ENCODE assay signal across 1 cellular context in the genomic region with DNA sequence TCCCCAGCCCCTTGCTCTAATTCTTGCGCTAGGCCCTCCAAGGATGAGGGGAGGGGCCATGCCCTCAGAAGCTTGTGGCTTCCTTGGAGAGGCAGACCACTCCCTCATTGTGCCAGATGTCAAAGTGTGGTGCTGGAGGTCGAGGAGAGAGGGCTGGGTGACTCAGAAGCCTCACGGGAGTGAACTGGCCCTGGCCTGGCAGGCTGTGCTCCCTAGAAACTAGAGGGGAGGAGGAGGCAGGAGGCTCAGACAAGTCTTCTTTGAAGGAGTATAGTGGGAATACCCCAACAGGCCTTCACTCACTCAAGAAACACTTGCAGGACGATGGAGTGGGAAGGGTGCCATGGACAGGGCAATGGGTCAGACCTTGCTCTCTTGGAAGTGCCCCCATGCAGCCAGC.
TF ChIP-seq lines count a peak whose summit lies in the region.

No MANE protein-coding gene starts in this region.

TF ChIP-seq in K562, 482 proteins besides CTCF, POLR2A, EP300 and RAD21:
- TF ChIP-seq NFXL1 (CRISPR knock-in tag; IDR thresholded peaks at IDR 0.05) = no peak
- TF ChIP-seq MBD2 (IDR thresholded peaks at IDR 0.05; ENCODE audit: borderline replicate concordance, low read depth) = no peak
- no peak for TF ChIP-seq CHD4 (IDR thresholded peaks at IDR 0.05; ENCODE audit: insufficient read depth, insufficient replicate concordance, low read depth, low read length, poor library complexity, severe bottlenecking)
- TF ChIP-seq, protein P1, sequence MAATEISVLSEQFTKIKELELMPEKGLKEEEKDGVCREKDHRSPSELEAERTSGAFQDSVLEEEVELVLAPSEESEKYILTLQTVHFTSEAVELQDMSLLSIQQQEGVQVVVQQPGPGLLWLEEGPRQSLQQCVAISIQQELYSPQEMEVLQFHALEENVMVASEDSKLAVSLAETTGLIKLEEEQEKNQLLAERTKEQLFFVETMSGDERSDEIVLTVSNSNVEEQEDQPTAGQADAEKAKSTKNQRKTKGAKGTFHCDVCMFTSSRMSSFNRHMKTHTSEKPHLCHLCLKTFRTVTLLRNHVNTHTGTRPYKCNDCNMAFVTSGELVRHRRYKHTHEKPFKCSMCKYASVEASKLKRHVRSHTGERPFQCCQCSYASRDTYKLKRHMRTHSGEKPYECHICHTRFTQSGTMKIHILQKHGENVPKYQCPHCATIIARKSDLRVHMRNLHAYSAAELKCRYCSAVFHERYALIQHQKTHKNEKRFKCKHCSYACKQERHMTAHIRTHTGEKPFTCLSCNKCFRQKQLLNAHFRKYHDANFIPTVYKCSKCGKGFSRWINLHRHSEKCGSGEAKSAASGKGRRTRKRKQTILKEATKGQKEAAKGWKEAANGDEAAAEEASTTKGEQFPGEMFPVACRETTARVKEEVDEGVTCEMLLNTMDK (IDR thresholded peaks at IDR 0.05; ENCODE audit: borderline replicate concordance, insufficient read depth, low read depth, low read length, poor library complexity, severe bottlenecking) = no peak
- no peak for TF ChIP-seq TGIF2 (CRISPR knock-in tag; IDR thresholded peaks at IDR 0.05)
- no peak for TF ChIP-seq ILK (tag; IDR thresholded peaks at IDR 0.05; ENCODE audit: borderline replicate concordance, low read depth)
- TF ChIP-seq NRF1 (conservative IDR thresholded peaks at IDR 0.05 in 1 of 2, IDR thresholded peaks at IDR 0.05 in 1 of 2) = no peak
- no peak for TF ChIP-seq POLR2G (IDR thresholded peaks at IDR 0.05; ENCODE audit: low read depth, low read length)
- TF ChIP-seq CHD1 (IDR thresholded peaks at IDR 0.05; ENCODE audit: low read length) = no peak
